Comparison of ENCODE assay signal across 20 cellular contexts in genomic region chr5:143560378-143560777, GRCh38.
"Had no signal": no experiment of that assay in that cellular context is flagged by ENCODE, and none has a peak within 500 bp of the region (broad histone marks: within the 10 kb centered on the region; RNA-seq: fewer than 3 reads in every experiment).

No MANE protein-coding gene starts in this region.

- H3K4me3 ChIP-seq: heart left ventricle, psoas muscle, spleen, tibial artery, upper lobe of left lung, uterus had no signal

- H3K27ac ChIP-seq: heart left ventricle, neutrophil, psoas muscle, spleen, tibial artery, uterus had no signal

- ATAC-seq: heart left ventricle; left colon; left ventricle myocardium superior; naive thymus-derived CD4-positive, alpha-beta T cell; psoas muscle; sciatic nerve; stimulated activated memory B cell treated with anti-CD40 and anti-IgM and Interleukin-4, amounts not matched to agents 10 μg/mL and 1 μg/mL and 100 μg/mL, for 72 hours had no signal

- DNase-seq: effector CD4-positive, alpha-beta T cell; foreskin melanocyte; heart left ventricle; hippocampal formation; left colon; left ventricle myocardium superior; naive thymus-derived CD4-positive, alpha-beta T cell; nephron progenitor cell; psoas muscle; retina; spleen; stimulated activated CD4-positive, alpha-beta T cell treated with anti-CD3 and anti-CD28 coated beads, Interleukin-15, amount 100 ng/mL, for 24 hours; stimulated activated CD4-positive, alpha-beta T cell treated with anti-CD3 and anti-CD28 coated beads, Interleukin-1b, Interleukin-23, amount 100 ng/mL, for 48 hours; stimulated activated CD4-positive, alpha-beta T cell treated with anti-CD3 and anti-CD28 coated beads, Interleukin-4, amount 100 ng/mL, for 24 hours; tibial artery; upper lobe of left lung; uterus had no signal

- H3K27me3 ChIP-seq: heart left ventricle, neutrophil, spleen, tibial artery, upper lobe of left lung, uterus had no signal

- H3K36me3 ChIP-seq: heart left ventricle, neutrophil, spleen, tibial artery, upper lobe of left lung, uterus had no signal

- H3K9me3 ChIP-seq: heart left ventricle, neutrophil, psoas muscle, spleen, tibial artery, upper lobe of left lung, uterus had no signal

- H3K4me1 ChIP-seq: uterus had no signal
